ENCODE assay signal across 9 cellular contexts in genomic region chrX:154805696-154806091, GRCh38. TPM values are rescaled to one million over a fixed set of nuclear protein-coding genes. Genes with fewer than 3 reads are reported as not detected.
A peak's percentile ranks its signal among the peaks of the same experiment; 100 is the strongest.
DNase-seq lines count a peak whose midpoint lies in the region; ATAC-seq and TF ChIP-seq lines count a peak whose summit lies in the region.
"Had no signal": no experiment of that assay in that cellular context is flagged by ENCODE, and none has a peak within 500 bp of the region (broad histone marks: within the 10 kb centered on the region; RNA-seq: fewer than 3 reads in every experiment).

No MANE protein-coding gene starts in this region.

- H3K4me1 ChIP-seq in adipocyte (ENCODE audit: control insufficient read depth, insufficient read depth, low read length) (peaks cover 8% of the 10 kb centered on the region), suprapubic skin (peaks cover 12% of the 10 kb centered on the region)

- DNase-seq in stimulated activated naive CD8-positive, alpha-beta T cell treated with anti-CD3 and anti-CD28 coated beads, Interleukin-15, Interleukin-2, amounts not matched to agents 100 U/mL and 50 U/mL, for 24 hours: no peak
- peak; percentile 65 for DNase-seq in adipocyte (ENCODE audit: low read depth)
- peak; percentile 48 for DNase-seq in iris pigment epithelial cell (ENCODE audit: low read depth)
- DNase-seq in suprapubic skin (ENCODE audit: low spot score in 2 of 2): no peak
- DNase-seq in cerebellar cortex (ENCODE audit: low spot score): no peak

- H3K27me3 Mint-ChIP-seq in stimulated activated naive CD8-positive, alpha-beta T cell treated with anti-CD3 and anti-CD28 coated beads, Interleukin-15, Interleukin-2, amounts not matched to agents 100 ng/mL and 50 ng/mL, for 24 hours: no peaks in the 10 kb centered on the region

- no peaks in the 10 kb centered on the region for H3K9me3 Mint-ChIP-seq in stimulated activated naive CD8-positive, alpha-beta T cell treated with anti-CD3 and anti-CD28 coated beads, Interleukin-15, Interleukin-2, amounts not matched to agents 100 ng/mL and 50 ng/mL, for 24 hours

- H3K4me3 ChIP-seq in adipocyte (ENCODE audit: low read length): peak overlapping the region; percentile 75
- H3K4me3 ChIP-seq in suprapubic skin: peak overlapping the region; percentile 64

- peaks cover 46% of the 10 kb centered on the region for H3K4me1 Mint-ChIP-seq in stimulated activated naive CD8-positive, alpha-beta T cell treated with anti-CD3 and anti-CD28 coated beads, Interleukin-15, Interleukin-2, amounts not matched to agents 100 ng/mL and 50 ng/mL, for 24 hours (ENCODE audit: low read depth)

- H3K36me3 ChIP-seq in adipocyte (ENCODE audit: control insufficient read depth, insufficient read depth, low read length, severe bottlenecking) (no peaks in the 10 kb centered on the region), suprapubic skin (no peaks in the 10 kb centered on the region)

- no peaks in the 10 kb centered on the region for H3K36me3 Mint-ChIP-seq in stimulated activated naive CD8-positive, alpha-beta T cell treated with anti-CD3 and anti-CD28 coated beads, Interleukin-15, Interleukin-2, amounts not matched to agents 100 ng/mL and 50 ng/mL, for 24 hours (ENCODE audit: low read depth)

- no peak for ATAC-seq in stimulated activated naive CD8-positive, alpha-beta T cell treated with anti-CD3 and anti-CD28 coated beads, Interleukin-15, Interleukin-2, amounts not matched to agents 100 U/mL and 50 U/mL, for 24 hours
- no peak for ATAC-seq in HG03354 (IDR thresholded peaks at IDR 0.05; ENCODE audit: poor library complexity, severe bottlenecking, unreplicated experiment)
- ATAC-seq in GM19023 (IDR thresholded peaks at IDR 0.05; ENCODE audit: unreplicated experiment): no peak

- no peak for TF ChIP-seq CTCF in suprapubic skin (IDR thresholded peaks at IDR 0.05)

- 41% methylated on average over 9 of the region's 13 CpGs for WGBS in suprapubic skin

- H3K9ac ChIP-seq in adipocyte (ENCODE audit: low read length): peak overlapping the region; percentile 74

- H3K27me3 ChIP-seq in adipocyte (replicated peaks; ENCODE audit: control insufficient read depth, insufficient read depth, low read length) (no peaks in the 10 kb centered on the region), suprapubic skin (no peaks in the 10 kb centered on the region)

- no peak overlapping the region for H3K27ac Mint-ChIP-seq in stimulated activated naive CD8-positive, alpha-beta T cell treated with anti-CD3 and anti-CD28 coated beads, Interleukin-15, Interleukin-2, amounts not matched to agents 100 ng/mL and 50 ng/mL, for 24 hours

- H3K9me3 ChIP-seq in adipocyte (ENCODE audit: control insufficient read depth, low read length) (peaks cover 9% of the 10 kb centered on the region), suprapubic skin (no peaks in the 10 kb centered on the region)

- H3K4me3 Mint-ChIP-seq in stimulated activated naive CD8-positive, alpha-beta T cell treated with anti-CD3 and anti-CD28 coated beads, Interleukin-15, Interleukin-2, amounts not matched to agents 100 ng/mL and 50 ng/mL, for 24 hours: peak overlapping the region; percentile 79

- TF ChIP-seq POLR2A in suprapubic skin (IDR thresholded peaks at IDR 0.05): no peak

- TF ChIP-seq EP300 in suprapubic skin (IDR thresholded peaks at IDR 0.05): no peak

- H3K27ac ChIP-seq in suprapubic skin: no peak overlapping the region

RNA-seq across cellular contexts. Expression of gene MPP1, which starts 0.4 kb away (rescaled TPM):
- 10 to 100 TPM in 3 of 4 donors, 1 to 10 TPM in 1; 9.9 to 15.0 (median 13.3) TPM for total RNA-seq in suprapubic skin

RNA-seq across cellular contexts. Expression of gene SMIM9, which starts 28.8 kb away (rescaled TPM):
- total RNA-seq in suprapubic skin: not detected
- total RNA-seq: glomerular endothelial cell had no signal

RNA-seq across cellular contexts. Expression of gene DKC1, which starts 43.0 kb away (rescaled TPM):
- total RNA-seq in suprapubic skin: 10 to 100 TPM; 38.1 to 60.6 (median 42.9) TPM

RNA-seq across cellular contexts. Expression of gene GAB3, which starts 54.8 kb away (rescaled TPM):
- total RNA-seq in suprapubic skin: 1 to 10 TPM in 2 of 4 donors, under 1 TPM in 2; 0.65 to 2.7 (median 1.6) TPM

Comparison
In these comparisons a context has a peak if more than half of its experiments do, and no peak if none do; other contexts are left out.
1. DNase-seq: peak in adipocyte (single experiment) and iris pigment epithelial cell (single experiment); none in stimulated activated naive CD8-positive, alpha-beta T cell treated with anti-CD3 and anti-CD28 coated beads, Interleukin-15, Interleukin-2, amounts not matched to agents 100 U/mL and 50 U/mL, for 24 hours (single experiment), suprapubic skin (0 of 2) and cerebellar cortex (single experiment).